23 cellular contexts compared by ENCODE assay signal in the genomic region with DNA sequence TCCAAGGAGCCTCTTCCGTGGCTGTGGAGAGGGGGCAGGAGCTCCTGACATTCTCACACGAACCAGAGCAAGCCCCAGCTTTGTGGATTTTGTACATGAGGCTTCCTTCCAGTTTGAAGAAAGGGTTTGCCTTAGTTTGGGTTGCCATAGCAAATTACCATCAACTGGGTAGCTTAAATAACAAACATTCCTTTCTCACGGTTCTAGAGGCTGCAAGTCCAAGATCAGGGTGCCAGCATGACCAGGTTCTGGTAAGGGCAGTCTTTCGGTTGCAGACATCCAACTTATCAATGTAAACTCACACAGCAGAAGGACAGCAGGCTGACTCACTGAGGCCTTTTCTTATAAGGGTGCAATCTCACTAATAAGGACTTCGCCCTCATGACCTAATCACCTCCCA. TPM values are rescaled to one million over a fixed set of nuclear protein-coding genes. Genes with fewer than 3 reads are reported as not detected.
DNase-seq lines count a peak whose midpoint lies in the region; ATAC-seq, FAIRE-seq and TF ChIP-seq lines count a peak whose summit lies in the region.
"Had no signal": no experiment of that assay in that cellular context is flagged by ENCODE, and none has a peak within 500 bp of the region (broad histone marks: within the 10 kb centered on the region; RNA-seq: fewer than 3 reads in every experiment).

No MANE protein-coding gene starts in this region.

- H3K27me3 ChIP-seq in brain microvascular endothelial cell (replicated peaks), result no peaks in the 10 kb centered on the region
- H3K27me3 ChIP-seq in CD8-positive, alpha-beta memory T cell (ENCODE audit: insufficient read depth, low read length, poor library complexity, severe bottlenecking), result no peaks in the 10 kb centered on the region
- H3K27me3 ChIP-seq: adrenal gland, upper lobe of left lung had no signal

- peaks cover 60% of the 10 kb centered on the region for H3K9me3 ChIP-seq in A549
- H3K9me3 ChIP-seq in CD8-positive, alpha-beta memory T cell (ENCODE audit: low read length), result no peaks in the 10 kb centered on the region
- H3K9me3 ChIP-seq: adrenal gland had no signal

- TF ChIP-seq EP300 in A549 (IDR thresholded peaks at IDR 0.05), result no peak

- in situ Hi-C loops in brain microvascular endothelial cell (cut with HindIII; ENCODE audit: low pct_ligation_motif_present, low sequenced_read_pairs), result no loop called here

- no peak overlapping the region for H3K4me3 Mint-ChIP-seq in CD8-positive, alpha-beta memory T cell
- H3K4me3 Mint-ChIP-seq: CD8-positive, alpha-beta T cell; nephron progenitor cell; stimulated activated naive CD8-positive, alpha-beta T cell treated with anti-CD3 and anti-CD28 coated beads, Interleukin-15, Interleukin-2, amounts not matched to agents 100 ng/mL and 50 ng/mL, for 24 hours; T-helper 17 cell had no signal

- peak overlapping the region; percentile 15; the same call in 1 of the 3 replicates for H3K4me3 ChIP-seq in A549
- no peak overlapping the region for H3K4me3 ChIP-seq in brain microvascular endothelial cell (ENCODE audit: low read depth, low read length)
- H3K4me3 ChIP-seq in CD8-positive, alpha-beta memory T cell (ENCODE audit: low read length), result no peak overlapping the region
- H3K4me3 ChIP-seq: adrenal gland, psoas muscle, upper lobe of left lung had no signal

- no peak for FAIRE-seq in A549 (lab: Jason Lieb, UNC)
- FAIRE-seq: endometrium had no signal

- H3K27ac Mint-ChIP-seq in CD8-positive, alpha-beta memory T cell, result no peak overlapping the region
- H3K27ac Mint-ChIP-seq: CD8-positive, alpha-beta T cell; nephron progenitor cell; stimulated activated naive CD8-positive, alpha-beta T cell treated with anti-CD3 and anti-CD28 coated beads, Interleukin-15, Interleukin-2, amounts not matched to agents 100 ng/mL and 50 ng/mL, for 24 hours; T-helper 17 cell had no signal

- ATAC-seq in A549 (peak; percentile 52 to 80), GM18502 (IDR thresholded peaks at IDR 0.05; ENCODE audit: poor library complexity, unreplicated experiment) (no peak)
- ATAC-seq: CD8-positive, alpha-beta T cell; T-helper 17 cell had no signal

- POLR2A ChIA-PET in A549 (lab: Yijun Ruan, JAX), result interaction anchor here (1.0 kb wide), 1 partner anchor 298 kb away, joined by 3 read pairs; no protein-coding TSS in a partner anchor
- POLR2A ChIA-PET in CD8-positive, alpha-beta memory T cell (lab: Charles Lee), result no interaction called here

- no peaks in the 10 kb centered on the region for H3K4me1 Mint-ChIP-seq in CD8-positive, alpha-beta memory T cell
- H3K4me1 Mint-ChIP-seq: nephron progenitor cell, T-helper 17 cell had no signal

- peak overlapping the region; percentile 72 for H3K4me2 ChIP-seq in A549

- peaks cover 22% of the 10 kb centered on the region for H3K4me1 ChIP-seq in A549
- H3K4me1 ChIP-seq in CD8-positive, alpha-beta memory T cell (ENCODE audit: insufficient read depth, low read length), result no peaks in the 10 kb centered on the region
- H3K4me1 ChIP-seq: adrenal gland, psoas muscle, upper lobe of left lung had no signal

- peak in 1 of 2 experiments; percentile 89 for DNase-seq in A549 (ENCODE audit: low read depth in 1 of 2, low spot score in 1 of 2)
- DNase-seq in LHCN-M2 (ENCODE audit: low read depth), result peak; percentile 39
- DNase-seq in brain microvascular endothelial cell, result peak; percentile 13
- DNase-seq in iris pigment epithelial cell (ENCODE audit: low read depth), result peak; percentile 33
- no peak for DNase-seq in substantia nigra (lab: John Stamatoyannopoulos, UW)
- no peak for DNase-seq in effector CD4-positive, alpha-beta T cell
- DNase-seq in CD8-positive, alpha-beta memory T cell, result no peak
- DNase-seq: activated CD4-positive, CD25-positive, alpha-beta regulatory T cell; adrenal gland; CD8-positive, alpha-beta T cell; glutamatergic neuron; MM.1S; NCI-H1694 treated with DMSO at 0.1 percent for 48 hours; NCI-H446; nephron progenitor cell; psoas muscle; SHP77; stimulated activated CD4-positive, alpha-beta T cell treated with anti-CD3 and anti-CD28 coated beads, Interleukin-15, amount 100 ng/mL, for 24 hours; T-helper 17 cell; upper lobe of left lung had no signal

- peaks cover 0 to 3% (median 2%) of the 10 kb centered on the region in 3 donors for H3K36me3 Mint-ChIP-seq in CD8-positive, alpha-beta memory T cell
- H3K36me3 Mint-ChIP-seq: CD8-positive, alpha-beta T cell had no signal

- H3K9me3 Mint-ChIP-seq in CD8-positive, alpha-beta memory T cell, result peaks cover 11 to 23% (median 18%) of the 10 kb centered on the region in 5 donors

- WGBS in A549 (ENCODE audit: missing lambda C conversion rate), result 10% methylated on average over 5 of the region's 5 CpGs

- TF ChIP-seq POLR2A in A549 (IDR thresholded peaks at IDR 0.05; ENCODE audit: low read length), result no peak

- H3K27me3 Mint-ChIP-seq in CD8-positive, alpha-beta memory T cell, result peaks cover 16 to 23% of the 10 kb centered on the region in 2 donors

- H3K36me3 ChIP-seq in brain microvascular endothelial cell (replicated peaks), result no peaks in the 10 kb centered on the region
- H3K36me3 ChIP-seq in CD8-positive, alpha-beta memory T cell (ENCODE audit: insufficient read depth, low read length), result no peaks in the 10 kb centered on the region
- H3K36me3 ChIP-seq: adrenal gland, upper lobe of left lung had no signal

- H3K27ac ChIP-seq in A549 (peak overlapping the region; percentile 87 to 89), brain microvascular endothelial cell (peak overlapping the region; percentile 48), substantia nigra (ENCODE audit: low read depth, low read length, poor library complexity, severe bottlenecking) (no peak overlapping the region)
- no peak overlapping the region for H3K27ac ChIP-seq in CD8-positive, alpha-beta memory T cell (ENCODE audit: low read depth, low read length)
- H3K27ac ChIP-seq: adrenal gland, psoas muscle, upper lobe of left lung had no signal

- no peak; a peak in 2 of 5 replicates for TF ChIP-seq RAD21 in A549 (conservative IDR thresholded peaks at IDR 0.05 in 1 of 2, IDR thresholded peaks at IDR 0.05 in 1 of 2)

- CTCF ChIA-PET in A549 (lab: Yijun Ruan, JAX), result interaction anchor here (1.5 to 3.9 kb wide), 3 partner anchors 11 to 14 kb away, joined by 5 to 37 read pairs (median 6); no protein-coding TSS in a partner anchor
- CTCF ChIA-PET in CD8-positive, alpha-beta memory T cell (lab: Charles Lee), result no interaction called here

- TF ChIP-seq CTCF in A549 (IDR thresholded peaks at IDR 0.05) (no peak), brain microvascular endothelial cell (IDR thresholded peaks at IDR 0.05; ENCODE audit: low read depth, low read length, missing control alignments) (no peak)

TF ChIP-seq in A549, 52 proteins besides CTCF, POLR2A, EP300 and RAD21:
- TF ChIP-seq, protein P1, sequence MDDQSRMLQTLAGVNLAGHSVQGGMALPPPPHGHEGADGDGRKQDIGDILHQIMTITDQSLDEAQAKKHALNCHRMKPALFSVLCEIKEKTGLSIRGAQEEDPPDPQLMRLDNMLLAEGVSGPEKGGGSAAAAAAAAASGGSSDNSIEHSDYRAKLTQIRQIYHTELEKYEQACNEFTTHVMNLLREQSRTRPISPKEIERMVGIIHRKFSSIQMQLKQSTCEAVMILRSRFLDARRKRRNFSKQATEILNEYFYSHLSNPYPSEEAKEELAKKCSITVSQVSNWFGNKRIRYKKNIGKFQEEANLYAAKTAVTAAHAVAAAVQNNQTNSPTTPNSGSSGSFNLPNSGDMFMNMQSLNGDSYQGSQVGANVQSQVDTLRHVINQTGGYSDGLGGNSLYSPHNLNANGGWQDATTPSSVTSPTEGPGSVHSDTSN (IDR thresholded peaks at IDR 0.05), result peak; percentile 49; the same call in 1 of the 2 replicates
- no peak for TF ChIP-seq FOSL2 (IDR thresholded peaks at IDR 0.05)
- TF ChIP-seq FOSL2 (CRISPR knock-in tag; IDR thresholded peaks at IDR 0.05), result 0 out of 2 replicates have a peak, but pooled peaks have one; percentile 19
- peak in 1 of 2 experiments; percentile 55; a peak in 2 of 4 replicates for TF ChIP-seq CEBPB (IDR thresholded peaks at IDR 0.05)
- TF ChIP-seq PHF8 (IDR thresholded peaks at IDR 0.05; ENCODE audit: borderline replicate concordance, low read depth), result no peak
- TF ChIP-seq FOXS1 (CRISPR knock-in tag; IDR thresholded peaks at IDR 0.05), result no peak; the same call in 1 of the 2 replicates

RNA-seq across cellular contexts. Expression of a gene that starts 25.9 kb away (rescaled TPM):
- polyA plus RNA-seq in A549 (2011; rRNA removed) (not detected in 2 replicates), A549 (2017; fragmentation: RNase III; extraction: RNeasy Plus Mini Kit Qiagen cat#74134 plus additional on column Dnase treatment) (not detected in 3 replicates)
- under 0.01 TPM in 1 of 2 replicates, not detected in the other for polyA plus RNA-seq in A549 (2012; cell fraction: cytosol; rRNA removed)
- 0.01 TPM in 1 of 2 replicates, not detected in the other for polyA plus RNA-seq in A549 (2012; cell fraction: nucleus; rRNA removed)
- polyA minus RNA-seq in A549 (2011; rRNA and poly(A)+ RNA removed), result not detected in 2 replicates
- not detected in 2 replicates for total RNA-seq in LHCN-M2 (2014; rRNA removed)
- 0.29 TPM for polyA plus RNA-seq in LHCN-M2 (2012)
- total RNA-seq in CD8-positive, alpha-beta memory T cell, result not detected
- not detected for polyA plus RNA-seq in CD8-positive, alpha-beta memory T cell
- total RNA-seq: CD8-positive, alpha-beta T cell; T-helper 17 cell had no signal

Comparison
In these comparisons a context has a peak if more than half of its experiments do, and no peak if none do; other contexts are left out.
1. DNase-seq: peak in LHCN-M2 (single experiment), brain microvascular endothelial cell (single experiment) and iris pigment epithelial cell (single experiment); none in substantia nigra (0 of 49), effector CD4-positive, alpha-beta T cell (single experiment) and CD8-positive, alpha-beta memory T cell (0 of 5).
2. H3K27ac ChIP-seq: peak in A549 (2 of 2) and brain microvascular endothelial cell (single experiment); none in substantia nigra (single experiment) and CD8-positive, alpha-beta memory T cell (single experiment).